ENCODE assay signal across 4 cellular contexts in genomic region chr4:12172198-12172970, GRCh38.
"Had no signal": no experiment of that assay in that cellular context is flagged by ENCODE, and none has a peak within 500 bp of the region (broad histone marks: within the 10 kb centered on the region; RNA-seq: fewer than 3 reads in every experiment).

No MANE protein-coding gene starts in this region.

- DNase-seq: H9, HCEC 1CT had no signal

- ATAC-seq: GM23338, HepG2 had no signal

- H3K4me3 ChIP-seq: GM23338 had no signal
